9 cellular contexts compared by ENCODE assay signal in the genomic region with DNA sequence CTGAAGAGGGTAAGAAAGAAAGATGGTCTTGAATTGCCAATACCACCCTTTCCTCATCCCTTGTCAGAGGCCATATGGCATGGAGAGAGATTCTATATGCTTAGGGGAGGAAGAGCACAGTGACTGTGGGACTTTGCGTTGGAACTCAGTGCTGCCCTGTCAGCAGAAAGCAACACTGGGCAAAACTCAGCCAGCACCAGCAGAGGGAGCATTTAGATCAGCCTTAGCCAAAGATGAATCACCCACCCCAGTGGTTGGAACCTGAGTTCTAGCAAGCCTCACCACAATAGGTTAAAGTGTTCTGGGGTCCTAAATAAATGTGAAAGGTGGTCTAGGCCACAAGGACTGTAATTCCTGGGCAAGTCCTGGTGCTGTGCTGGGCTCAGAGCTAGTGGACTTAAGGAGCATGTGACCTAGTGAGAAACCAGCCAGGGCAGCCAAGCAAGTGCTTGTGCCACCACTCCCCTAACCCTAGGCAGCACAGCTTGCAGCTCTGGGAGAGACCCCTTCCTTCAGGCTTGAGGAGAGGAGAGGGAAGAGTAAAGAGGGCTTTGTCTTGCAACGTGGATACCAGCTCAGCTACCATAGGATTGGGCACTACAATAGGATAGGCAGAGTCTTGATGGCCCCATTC. TPM values are rescaled to one million over a fixed set of nuclear protein-coding genes. Genes with fewer than 3 reads are reported as not detected.
DNase-seq lines count a peak whose midpoint lies in the region; ATAC-seq and TF ChIP-seq lines count a peak whose summit lies in the region.
"Had no signal": no experiment of that assay in that cellular context is flagged by ENCODE, and none has a peak within 500 bp of the region (broad histone marks: within the 10 kb centered on the region; RNA-seq: fewer than 3 reads in every experiment).

No MANE protein-coding gene starts in this region.

- no peaks in the 10 kb centered on the region for H3K27me3 Mint-ChIP-seq in activated CD4-positive, alpha-beta T cell treated with anti-CD3 and anti-CD28 coated beads, Interleukin-2, amount 10 ng/mL, durations not matched to agents 7 days and 5 days

- H3K4me3 ChIP-seq in Karpas-422 (ENCODE audit: low read length), result no peak overlapping the region
- H3K4me3 ChIP-seq in prostate gland, result no peak overlapping the region

- peaks cover 1% of the 10 kb centered on the region for H3K36me3 Mint-ChIP-seq in activated CD4-positive, alpha-beta T cell treated with anti-CD3 and anti-CD28 coated beads, Interleukin-2, amount 10 ng/mL, durations not matched to agents 7 days and 5 days (ENCODE audit: low read depth)
- H3K36me3 Mint-ChIP-seq: activated naive CD8-positive, alpha-beta T cell had no signal

- no peak overlapping the region for H3K9ac ChIP-seq in Karpas-422 (ENCODE audit: low read length)

- no peak overlapping the region for H3K4me2 ChIP-seq in Karpas-422 (ENCODE audit: low read depth, low read length, poor library complexity, severe bottlenecking)

- peak; percentile 82 for ATAC-seq in GM21723 (IDR thresholded peaks at IDR 0.05; ENCODE audit: unreplicated experiment)

- no peaks in the 10 kb centered on the region for H3K9me2 ChIP-seq in Karpas-422 (replicated peaks; ENCODE audit: insufficient read depth, low read length)

- H3K36me3 ChIP-seq in Karpas-422 (ENCODE audit: insufficient read depth, low read length) (no peaks in the 10 kb centered on the region), prostate gland (no peaks in the 10 kb centered on the region)

- no peaks in the 10 kb centered on the region for H3K9me3 ChIP-seq in Karpas-422 (ENCODE audit: low read length)
- no peaks in the 10 kb centered on the region for H3K9me3 ChIP-seq in prostate gland

- WGBS in prostate gland, result 15% methylated on average over 2 of the region's 2 CpGs

- peaks cover 6% of the 10 kb centered on the region for H3K9me3 Mint-ChIP-seq in activated CD4-positive, alpha-beta T cell treated with anti-CD3 and anti-CD28 coated beads, Interleukin-2, amount 10 ng/mL, durations not matched to agents 7 days and 5 days

- POLR2A ChIA-PET in activated CD4-positive, alpha-beta T cell treated with anti-CD3 and anti-CD28 coated beads, Interleukin-2, amount 10 ng/mL, durations not matched to agents 7 days and 5 days (lab: Charles Lee), result interaction anchor here (0.5 kb wide), 1 partner anchor 92 kb away, joined by 5 read pairs; no protein-coding TSS in a partner anchor

- DNase-seq in NCI-H1105 treated with DMSO at 0.1 percent for 48 hours (lab: John Stamatoyannopoulos, UW) (peak; percentile 4), NCI-H1105 (lab: John Stamatoyannopoulos, UW) (no peak), Karpas-422 (peak; percentile 85), foreskin melanocyte (peak; percentile 21), prostate gland (ENCODE audit: low spot score) (no peak)
- peak; percentile 40 for DNase-seq in activated CD4-positive, alpha-beta T cell treated with anti-CD3 and anti-CD28 coated beads, Interleukin-2, amount 10 ng/mL, durations not matched to agents 7 days and 5 days
- peak; percentile 51 for DNase-seq in stimulated activated CD4-positive, alpha-beta T cell treated with anti-CD3 and anti-CD28 coated beads, Interleukin-1b, Interleukin-23, amount 100 ng/mL, for 48 hours

- no peaks in the 10 kb centered on the region for H4K20me1 ChIP-seq in Karpas-422 (ENCODE audit: insufficient read depth, low read depth, low read length)

- H3K27ac ChIP-seq in Karpas-422 (ENCODE audit: low read length) (no peak overlapping the region), prostate gland (no peak overlapping the region)

- H3K27me3 ChIP-seq in Karpas-422 (ENCODE audit: low read length) (no peaks in the 10 kb centered on the region), prostate gland (replicated peaks; ENCODE audit: insufficient read depth) (no peaks in the 10 kb centered on the region)

- peak in 1 of 4 experiments; percentile 22 for TF ChIP-seq CTCF in prostate gland (IDR thresholded peaks at IDR 0.05)

- intact Hi-C loops in prostate gland (cut with DNase I), result no loop called here

- no peak for TF ChIP-seq POLR2A in prostate gland (IDR thresholded peaks at IDR 0.05)

- H3K79me2 ChIP-seq in Karpas-422 (ENCODE audit: low read length), result no peaks in the 10 kb centered on the region

- H3K4me1 ChIP-seq in Karpas-422 (ENCODE audit: low read length) (no peaks in the 10 kb centered on the region), prostate gland (replicated peaks) (no peaks in the 10 kb centered on the region)

- H3K27ac Mint-ChIP-seq in activated CD4-positive, alpha-beta T cell treated with anti-CD3 and anti-CD28 coated beads, Interleukin-2, amount 10 ng/mL, durations not matched to agents 7 days and 5 days, result no peak overlapping the region
- H3K27ac Mint-ChIP-seq: activated naive CD8-positive, alpha-beta T cell had no signal

- CTCF ChIA-PET in activated CD4-positive, alpha-beta T cell treated with anti-CD3 and anti-CD28 coated beads, Interleukin-2, amount 10 ng/mL, durations not matched to agents 7 days and 5 days (lab: Charles Lee), result interaction anchor here (0.9 kb wide), 1 partner anchor 11 kb away, joined by 3 read pairs; no protein-coding TSS in a partner anchor

- no peak overlapping the region for H2AFZ ChIP-seq in Karpas-422 (ENCODE audit: low read length)

- no peak overlapping the region for H3K4me3 Mint-ChIP-seq in activated CD4-positive, alpha-beta T cell treated with anti-CD3 and anti-CD28 coated beads, Interleukin-2, amount 10 ng/mL, durations not matched to agents 7 days and 5 days
- H3K4me3 Mint-ChIP-seq: activated naive CD8-positive, alpha-beta T cell had no signal

- H3K4me1 Mint-ChIP-seq in activated CD4-positive, alpha-beta T cell treated with anti-CD3 and anti-CD28 coated beads, Interleukin-2, amount 10 ng/mL, durations not matched to agents 7 days and 5 days, result peaks cover 2% of the 10 kb centered on the region

RNA-seq across cellular contexts. Expression of gene BCAT1, which starts 11.4 kb away (rescaled TPM):
- total RNA-seq in Karpas-422 (2014; rRNA removed; shearing (Covaris generic); ENCODE audit: low replicate concordance), result 183 and 190 TPM in 2 replicates
- 1 to 10 TPM; 6.9 to 7.3 TPM for total RNA-seq in activated CD4-positive, alpha-beta T cell treated with anti-CD3 and anti-CD28 coated beads, Interleukin-2, amount 10 ng/mL, durations not matched to agents 7 days and 5 days
- total RNA-seq in prostate gland, result 10 to 100 TPM in 1 of 2 donors, under 1 TPM in 1; 0.59 to 43.1 TPM

Comparison
In these comparisons a context has a peak if more than half of its experiments do, and no peak if none do; other contexts are left out.
1. DNase-seq: peak in NCI-H1105 treated with DMSO at 0.1 percent for 48 hours (single experiment), Karpas-422 (single experiment), activated CD4-positive, alpha-beta T cell treated with anti-CD3 and anti-CD28 coated beads, Interleukin-2, amount 10 ng/mL, durations not matched to agents 7 days and 5 days (single experiment), foreskin melanocyte (single experiment) and stimulated activated CD4-positive, alpha-beta T cell treated with anti-CD3 and anti-CD28 coated beads, Interleukin-1b, Interleukin-23, amount 100 ng/mL, for 48 hours (single experiment); none in NCI-H1105 (single experiment) and prostate gland (single experiment).